In genomic region chr6:38639498-38640215, GRCh38 we compare ENCODE assay signal across 8 cellular contexts. TPM values are rescaled to one million over a fixed set of nuclear protein-coding genes. Genes with fewer than 3 reads are reported as not detected.
DNase-seq lines count a peak whose midpoint lies in the region; ATAC-seq and TF ChIP-seq lines count a peak whose summit lies in the region.

Gene BTBD9 (minus strand): TSS chr6:38639929.

- 0% methylated on average over 56 to 82 of the region's 82 CpGs for WGBS in aorta, 2 donors

- peak within 1 kb of the TSS; percentile 45 to 83 for H3K27ac ChIP-seq in aorta (ENCODE audit: low read depth in 1 of 2, low read length in 2 of 2)

- intact Hi-C loops in aorta (cut with DNase I) = no loop called here

- ATAC-seq in HG02588 (IDR thresholded peaks at IDR 0.05; ENCODE audit: unreplicated experiment) = peak; percentile 78
- peak; percentile 95 for ATAC-seq in aorta (ENCODE audit: low FRiP score)

- DNase-seq in NCI-H1092 (lab: John Stamatoyannopoulos, UW) = peak; percentile 58
- DNase-seq in T-helper 2 cell = peak; percentile 61 to 94 (median 77)
- peak in 57 of 58 donors; percentile 59 to 94 (median 81) for DNase-seq in anterior cingulate cortex (lab: John Stamatoyannopoulos, UW)
- peak; percentile 82 for DNase-seq in hepatic stellate cell (ENCODE audit: low spot score)
- DNase-seq in renal cortical epithelial cell (ENCODE audit: low read depth) = peak; percentile 42
- DNase-seq in aorta = peak; percentile 90 to 95

- no peaks in the 10 kb centered on the region for H3K9me3 ChIP-seq in aorta (ENCODE audit: control insufficient read depth, low read length)

- TF ChIP-seq CTCF in GM12875 (IDR thresholded peaks at IDR 0.05; ENCODE audit: borderline replicate concordance, insufficient read depth, low read depth, low read length) = no peak

- H3K36me3 ChIP-seq in aorta (ENCODE audit: control insufficient read depth in 1 of 2, insufficient read depth in 2 of 2, low read length in 1 of 2) = no peaks in the 10 kb centered on the region

- peak within 1 kb of the TSS; percentile 52 for H3K4me3 ChIP-seq in GM12875 (ENCODE audit: low read depth, low read length)
- H3K4me3 ChIP-seq in aorta (ENCODE audit: low read length in 2 of 2) = peak within 1 kb of the TSS; percentile 24 to 53

- H3K4me1 ChIP-seq in aorta (ENCODE audit: control insufficient read depth in 1 of 2, insufficient read depth in 2 of 2, low read length in 2 of 2) = peaks cover 0 to 3% of the 10 kb centered on the region in 2 donors

- H3K27me3 ChIP-seq in aorta (ENCODE audit: control insufficient read depth in 1 of 2, insufficient read depth in 2 of 2, low read length in 1 of 2) = no peaks in the 10 kb centered on the region

RNA-seq across cellular contexts. Expression of gene BTBD9, which starts in this region (rescaled TPM):
- 11.8 and 18.8 TPM in 2 replicates for total RNA-seq in renal cortical epithelial cell
- 10 to 100 TPM; 22.3 to 23.6 TPM for total RNA-seq in aorta
- polyA plus RNA-seq in aorta = 1 to 10 TPM; 1.5 to 2.4 TPM

Comparison
In these comparisons a context has a peak if more than half of its experiments do, and no peak if none do; other contexts are left out.
1. Peak in every context shown above with its lines: DNase-seq, ATAC-seq, H3K4me3 ChIP-seq and H3K27ac ChIP-seq.
2. DNase-seq: peak in every context shown above with its lines; median percentile 92 in aorta; 82 in hepatic stellate cell; 81 in anterior cingulate cortex; 77 in T-helper 2 cell; 58 in NCI-H1092; 42 in renal cortical epithelial cell.